In genomic region chr11:117300301-117300700, GRCh38 we compare ENCODE assay signal across 1 cellular context.
A peak's percentile ranks its signal among the peaks of the same experiment; 100 is the strongest.
TF ChIP-seq lines count a peak whose summit lies in the region.

No MANE protein-coding gene starts in this region.

TF ChIP-seq in GM12878, 131 proteins besides CTCF, POLR2A, EP300 and RAD21 (continued from another document):
- TF ChIP-seq, protein P1, sequence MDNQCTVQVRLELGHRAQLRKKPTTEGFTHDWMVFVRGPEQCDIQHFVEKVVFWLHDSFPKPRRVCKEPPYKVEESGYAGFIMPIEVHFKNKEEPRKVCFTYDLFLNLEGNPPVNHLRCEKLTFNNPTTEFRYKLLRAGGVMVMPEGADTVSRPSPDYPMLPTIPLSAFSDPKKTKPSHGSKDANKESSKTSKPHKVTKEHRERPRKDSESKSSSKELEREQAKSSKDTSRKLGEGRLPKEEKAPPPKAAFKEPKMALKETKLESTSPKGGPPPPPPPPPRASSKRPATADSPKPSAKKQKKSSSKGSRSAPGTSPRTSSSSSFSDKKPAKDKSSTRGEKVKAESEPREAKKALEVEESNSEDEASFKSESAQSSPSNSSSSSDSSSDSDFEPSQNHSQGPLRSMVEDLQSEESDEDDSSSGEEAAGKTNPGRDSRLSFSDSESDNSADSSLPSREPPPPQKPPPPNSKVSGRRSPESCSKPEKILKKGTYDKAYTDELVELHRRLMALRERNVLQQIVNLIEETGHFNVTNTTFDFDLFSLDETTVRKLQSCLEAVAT (IDR thresholded peaks at IDR 0.05), result peak; percentile 80
TF ChIP-seq in GM12878: peak in this region for 1.
